Comparison of ENCODE assay signal across 1 cellular context in the genomic region with DNA sequence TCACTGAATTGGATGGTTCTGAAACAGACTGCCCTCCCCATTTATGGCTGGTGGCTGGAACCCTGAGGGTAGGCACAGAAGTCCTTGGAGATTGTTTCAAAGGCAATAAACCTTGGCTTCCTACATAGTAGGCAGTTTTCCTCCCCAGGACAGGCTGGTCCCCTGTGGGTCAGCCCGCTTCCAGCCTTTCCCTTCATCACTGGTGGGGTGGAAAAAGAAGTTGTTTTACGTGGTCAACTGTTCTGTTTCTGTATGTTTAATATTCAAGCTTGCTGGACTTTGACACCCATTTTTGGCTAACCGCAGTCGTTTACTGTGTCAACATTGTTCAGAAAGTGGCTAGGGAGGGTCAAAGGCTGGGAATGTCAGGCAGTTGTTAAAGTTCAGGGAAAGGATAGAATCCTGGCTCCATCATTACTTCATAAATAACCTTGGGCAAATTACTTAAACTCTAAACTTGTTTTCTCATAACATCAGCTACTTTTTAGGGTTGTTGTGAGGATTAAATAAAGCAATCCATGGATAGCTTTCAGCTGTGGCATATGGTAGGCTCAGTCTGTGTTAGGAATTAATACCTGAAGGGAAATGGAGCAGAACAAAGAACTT.
TF ChIP-seq lines count a peak whose summit lies in the region.

No MANE protein-coding gene starts in this region.

TF ChIP-seq in GM12878, 131 proteins besides CTCF, POLR2A, EP300 and RAD21 (continued from another document):
- TF ChIP-seq, protein P1, sequence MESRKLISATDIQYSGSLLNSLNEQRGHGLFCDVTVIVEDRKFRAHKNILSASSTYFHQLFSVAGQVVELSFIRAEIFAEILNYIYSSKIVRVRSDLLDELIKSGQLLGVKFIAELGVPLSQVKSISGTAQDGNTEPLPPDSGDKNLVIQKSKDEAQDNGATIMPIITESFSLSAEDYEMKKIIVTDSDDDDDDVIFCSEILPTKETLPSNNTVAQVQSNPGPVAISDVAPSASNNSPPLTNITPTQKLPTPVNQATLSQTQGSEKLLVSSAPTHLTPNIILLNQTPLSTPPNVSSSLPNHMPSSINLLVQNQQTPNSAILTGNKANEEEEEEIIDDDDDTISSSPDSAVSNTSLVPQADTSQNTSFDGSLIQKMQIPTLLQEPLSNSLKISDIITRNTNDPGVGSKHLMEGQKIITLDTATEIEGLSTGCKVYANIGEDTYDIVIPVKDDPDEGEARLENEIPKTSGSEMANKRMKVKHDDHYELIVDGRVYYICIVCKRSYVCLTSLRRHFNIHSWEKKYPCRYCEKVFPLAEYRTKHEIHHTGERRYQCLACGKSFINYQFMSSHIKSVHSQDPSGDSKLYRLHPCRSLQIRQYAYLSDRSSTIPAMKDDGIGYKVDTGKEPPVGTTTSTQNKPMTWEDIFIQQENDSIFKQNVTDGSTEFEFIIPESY (IDR thresholded peaks at IDR 0.05) = no peak
- TF ChIP-seq, protein P2, sequence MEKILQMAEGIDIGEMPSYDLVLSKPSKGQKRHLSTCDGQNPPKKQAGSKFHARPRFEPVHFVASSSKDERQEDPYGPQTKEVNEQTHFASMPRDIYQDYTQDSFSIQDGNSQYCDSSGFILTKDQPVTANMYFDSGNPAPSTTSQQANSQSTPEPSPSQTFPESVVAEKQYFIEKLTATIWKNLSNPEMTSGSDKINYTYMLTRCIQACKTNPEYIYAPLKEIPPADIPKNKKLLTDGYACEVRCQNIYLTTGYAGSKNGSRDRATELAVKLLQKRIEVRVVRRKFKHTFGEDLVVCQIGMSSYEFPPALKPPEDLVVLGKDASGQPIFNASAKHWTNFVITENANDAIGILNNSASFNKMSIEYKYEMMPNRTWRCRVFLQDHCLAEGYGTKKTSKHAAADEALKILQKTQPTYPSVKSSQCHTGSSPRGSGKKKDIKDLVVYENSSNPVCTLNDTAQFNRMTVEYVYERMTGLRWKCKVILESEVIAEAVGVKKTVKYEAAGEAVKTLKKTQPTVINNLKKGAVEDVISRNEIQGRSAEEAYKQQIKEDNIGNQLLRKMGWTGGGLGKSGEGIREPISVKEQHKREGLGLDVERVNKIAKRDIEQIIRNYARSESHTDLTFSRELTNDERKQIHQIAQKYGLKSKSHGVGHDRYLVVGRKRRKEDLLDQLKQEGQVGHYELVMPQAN (conservative IDR thresholded peaks at IDR 0.05) = no peak
- TF ChIP-seq, protein P3, sequence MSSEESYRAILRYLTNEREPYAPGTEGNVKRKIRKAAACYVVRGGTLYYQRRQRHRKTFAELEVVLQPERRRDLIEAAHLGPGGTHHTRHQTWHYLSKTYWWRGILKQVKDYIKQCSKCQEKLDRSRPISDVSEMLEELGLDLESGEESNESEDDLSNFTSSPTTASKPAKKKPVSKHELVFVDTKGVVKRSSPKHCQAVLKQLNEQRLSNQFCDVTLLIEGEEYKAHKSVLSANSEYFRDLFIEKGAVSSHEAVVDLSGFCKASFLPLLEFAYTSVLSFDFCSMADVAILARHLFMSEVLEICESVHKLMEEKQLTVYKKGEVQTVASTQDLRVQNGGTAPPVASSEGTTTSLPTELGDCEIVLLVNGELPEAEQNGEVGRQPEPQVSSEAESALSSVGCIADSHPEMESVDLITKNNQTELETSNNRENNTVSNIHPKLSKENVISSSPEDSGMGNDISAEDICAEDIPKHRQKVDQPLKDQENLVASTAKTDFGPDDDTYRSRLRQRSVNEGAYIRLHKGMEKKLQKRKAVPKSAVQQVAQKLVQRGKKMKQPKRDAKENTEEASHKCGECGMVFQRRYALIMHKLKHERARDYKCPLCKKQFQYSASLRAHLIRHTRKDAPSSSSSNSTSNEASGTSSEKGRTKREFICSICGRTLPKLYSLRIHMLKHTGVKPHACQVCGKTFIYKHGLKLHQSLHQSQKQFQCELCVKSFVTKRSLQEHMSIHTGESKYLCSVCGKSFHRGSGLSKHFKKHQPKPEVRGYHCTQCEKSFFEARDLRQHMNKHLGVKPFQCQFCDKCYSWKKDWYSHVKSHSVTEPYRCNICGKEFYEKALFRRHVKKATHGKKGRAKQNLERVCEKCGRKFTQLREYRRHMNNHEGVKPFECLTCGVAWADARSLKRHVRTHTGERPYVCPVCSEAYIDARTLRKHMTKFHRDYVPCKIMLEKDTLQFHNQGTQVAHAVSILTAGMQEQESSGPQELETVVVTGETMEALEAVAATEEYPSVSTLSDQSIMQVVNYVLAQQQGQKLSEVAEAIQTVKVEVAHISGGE (CRISPR knock-in tag; IDR thresholded peaks at IDR 0.05) = no peak
- TF ChIP-seq GATAD2B (conservative IDR thresholded peaks at IDR 0.05; ENCODE audit: low read depth) = no peak
